In genomic region chr14:20989464-20989786, GRCh38 we compare ENCODE assay signal across 8 cellular contexts. TPM values are rescaled to one million over a fixed set of nuclear protein-coding genes. Genes with fewer than 3 reads are reported as not detected.
DNase-seq lines count a peak whose midpoint lies in the region; ATAC-seq and TF ChIP-seq lines count a peak whose summit lies in the region.

No MANE protein-coding gene starts in this region.

- peak overlapping the region; percentile 93 for H3K27ac ChIP-seq in DND-41 (ENCODE audit: low read length)
- H3K27ac ChIP-seq in Peyer's patch: peak overlapping the region; percentile 66 to 90 (median 81)

- no peaks in the 10 kb centered on the region for H3K27me3 Mint-ChIP-seq in progenitor cell of endocrine pancreas

- ATAC-seq in DND-41 (ENCODE audit: insufficient read depth, low read depth): no peak

- H3K27me3 ChIP-seq in DND-41 (ENCODE audit: insufficient read depth, low read length, poor library complexity) (no peaks in the 10 kb centered on the region), Peyer's patch (no peaks in the 10 kb centered on the region)

- peaks cover 11% of the 10 kb centered on the region for H3K4me1 Mint-ChIP-seq in progenitor cell of endocrine pancreas (ENCODE audit: low read depth)

- peak overlapping the region; percentile 39 to 76 for H3K4me3 ChIP-seq in DND-41 (ENCODE audit: low read depth in 1 of 2, low read length in 2 of 2)
- peak overlapping the region; percentile 69 to 98 (median 82) for H3K4me3 ChIP-seq in Peyer's patch
- peak overlapping the region; percentile 88 for H3K4me3 ChIP-seq in epithelial cell of proximal tubule (ENCODE audit: low read depth, low read length)

- H3K9me3 ChIP-seq in DND-41 (ENCODE audit: insufficient read depth, low read length, severe bottlenecking) (no peaks in the 10 kb centered on the region), Peyer's patch (no peaks in the 10 kb centered on the region)

- H3K4me1 ChIP-seq in DND-41 (ENCODE audit: insufficient read depth, low read length): peaks cover 33% of the 10 kb centered on the region
- H3K4me1 ChIP-seq in Peyer's patch: peaks cover 0 to 27% (median 10%) of the 10 kb centered on the region in 4 donors

- H3K9ac ChIP-seq in DND-41 (ENCODE audit: low read depth, low read length): peak overlapping the region; percentile 71

- peak overlapping the region; percentile 80 for H2AFZ ChIP-seq in DND-41 (ENCODE audit: low read depth, low read length)

- no peaks in the 10 kb centered on the region for H4K20me1 ChIP-seq in DND-41 (ENCODE audit: insufficient read depth, low read length)

- DNase-seq in DND-41 (no peak), Peyer's patch (no peak), epithelial cell of proximal tubule (ENCODE audit: low read depth) (no peak), progenitor cell of endocrine pancreas (ENCODE audit: low spot score, unreplicated experiment) (no peak), DMS53 treated with DMSO at 0.1 percent for 48 hours (lab: John Stamatoyannopoulos, UW; ENCODE audit: unreplicated experiment) (no peak), MV-4-11 (lab: John Stamatoyannopoulos, UW) (no peak), midbrain (lab: John Stamatoyannopoulos, UW) (no peak), HUDEP-2 (lab: John Stamatoyannopoulos, UW; ENCODE audit: unreplicated experiment in 76 of 76) (no peak)

- H3K36me3 ChIP-seq in DND-41 (ENCODE audit: insufficient read depth, low read length) (peaks cover 31% of the 10 kb centered on the region), Peyer's patch (peaks cover 0 to 27% (median 0%) of the 10 kb centered on the region in 3 donors)

- H3K27ac Mint-ChIP-seq in progenitor cell of endocrine pancreas: peak overlapping the region; percentile 98

- peak overlapping the region; percentile 97 for H3K4me2 ChIP-seq in DND-41 (ENCODE audit: insufficient read depth, low read length)

- TF ChIP-seq POLR2A in Peyer's patch (IDR thresholded peaks at IDR 0.05): no peak

- H3K79me2 ChIP-seq in DND-41 (ENCODE audit: insufficient read depth, low read length): peaks cover 34% of the 10 kb centered on the region

- no peak for TF ChIP-seq CTCF in DND-41 (IDR thresholded peaks at IDR 0.05; ENCODE audit: borderline replicate concordance, extremely low read depth, low read length, poor library complexity, severe bottlenecking)
- no peak for TF ChIP-seq CTCF in Peyer's patch (IDR thresholded peaks at IDR 0.05)
- TF ChIP-seq CTCF in epithelial cell of proximal tubule (conservative IDR thresholded peaks at IDR 0.05; ENCODE audit: low read depth, low read length): no peak
- TF ChIP-seq CTCF in progenitor cell of endocrine pancreas (IDR thresholded peaks at IDR 0.05; ENCODE audit: unreplicated experiment): no peak

- H3K36me3 Mint-ChIP-seq in progenitor cell of endocrine pancreas (ENCODE audit: insufficient read depth): peaks cover 10% of the 10 kb centered on the region

- H3K4me3 Mint-ChIP-seq in progenitor cell of endocrine pancreas (ENCODE audit: low read depth): peak overlapping the region; percentile 91

- no peaks in the 10 kb centered on the region for H3K9me3 Mint-ChIP-seq in progenitor cell of endocrine pancreas (ENCODE audit: low read depth)

RNA-seq across cellular contexts. Expression of gene METTL17, which starts 0.4 kb away (rescaled TPM):
- total RNA-seq in Peyer's patch (100 to 1,000 TPM; 118 to 166 (median 124) TPM), epithelial cell of proximal tubule (63.5 and 118 TPM in 2 replicates), progenitor cell of endocrine pancreas (95.9 and 100 TPM in 2 replicates)

RNA-seq across cellular contexts. Expression of gene SLC39A2, which starts 9.7 kb away (rescaled TPM):
- total RNA-seq in Peyer's patch (1 to 10 TPM in 2 of 4 donors, not detected in 2; 1.0 to 1.1 TPM), epithelial cell of proximal tubule (not detected in 2 replicates), progenitor cell of endocrine pancreas (not detected in 2 replicates)

RNA-seq across cellular contexts. Expression of gene RNASE2, which starts 34.1 kb away (rescaled TPM):
- total RNA-seq in Peyer's patch (not detected), epithelial cell of proximal tubule (not detected in 2 replicates), progenitor cell of endocrine pancreas (not detected in 2 replicates)

RNA-seq across cellular contexts. Expression of gene NDRG2, which starts 35.4 kb away (rescaled TPM):
- 100 to 1,000 TPM in 3 of 4 donors, 10 to 100 TPM in 1; 85.6 to 137 (median 127) TPM for total RNA-seq in Peyer's patch
- total RNA-seq in epithelial cell of proximal tubule: 6.7 and 16.0 TPM in 2 replicates
- 58.6 and 61.5 TPM in 2 replicates for total RNA-seq in progenitor cell of endocrine pancreas

RNA-seq across cellular contexts. Expression of gene TPPP2, which starts 40.6 kb away (rescaled TPM):
- total RNA-seq in Peyer's patch (not detected), epithelial cell of proximal tubule (not detected in 2 replicates), progenitor cell of endocrine pancreas (0.84 TPM in 1 of 2 replicates, not detected in the other)
